25 cellular contexts compared by ENCODE assay signal in the genomic region with DNA sequence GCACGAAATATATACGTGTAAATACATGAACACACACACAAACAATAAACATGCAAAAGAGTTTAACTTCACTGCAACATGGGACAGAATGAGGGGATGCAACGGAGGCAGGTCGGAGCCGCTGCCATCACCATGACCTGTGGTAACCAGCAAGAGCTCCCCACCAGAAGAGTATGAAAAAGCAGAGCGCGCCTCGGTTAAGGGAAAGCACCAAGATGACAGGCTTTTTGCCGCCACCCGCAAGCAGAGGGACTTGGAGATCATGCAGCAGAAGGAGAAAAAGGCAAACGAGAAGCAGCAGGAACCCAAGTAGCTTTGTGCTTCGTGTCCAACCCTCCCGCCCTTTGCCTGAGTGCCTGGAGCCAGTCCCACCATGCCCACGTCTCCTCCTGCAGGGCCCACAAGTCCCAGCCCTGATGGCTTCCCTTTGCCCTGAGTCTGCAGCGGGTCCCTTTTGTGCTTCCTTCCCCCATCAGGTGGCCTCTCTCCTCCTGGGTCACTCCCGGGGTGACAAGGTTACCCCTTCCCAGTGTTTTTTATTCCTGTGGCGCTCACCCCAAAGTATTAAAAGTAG.
"Had no signal": no experiment of that assay in that cellular context is flagged by ENCODE, and none has a peak within 500 bp of the region (broad histone marks: within the 10 kb centered on the region; RNA-seq: fewer than 3 reads in every experiment).

No MANE protein-coding gene starts in this region.

- H3K27me3 ChIP-seq: pancreas, suprapubic skin, transverse colon, upper lobe of left lung, vagina had no signal

- H3K9me3 ChIP-seq: left ventricle myocardium inferior, mucosa of descending colon, pancreas, prostate gland, suprapubic skin, transverse colon, upper lobe of left lung, vagina had no signal

- H3K4me3 ChIP-seq: left ventricle myocardium inferior, lung, mucosa of descending colon, pancreas, prostate gland, skin epidermis, suprapubic skin, transverse colon, upper lobe of left lung, vagina had no signal

- ATAC-seq: mucosa of descending colon; naive thymus-derived CD4-positive, alpha-beta T cell; natural killer cell treated with Interleukin-12 subunit alpha and Interleukin-12 subunit beta and Interleukin-15 and Interleukin-18, amount 100 ng/mL, for 72 hours; pancreas; right cardiac atrium; sciatic nerve had no signal

- DNase-seq: hypothalamus; immature natural killer cell; left ventricle myocardium inferior; midbrain; mucosa of descending colon; naive thymus-derived CD4-positive, alpha-beta T cell; nucleus accumbens; pancreas; retina; right cardiac atrium; stimulated activated CD4-positive, alpha-beta T cell treated with anti-CD3 and anti-CD28 coated beads, Interleukin-12 subunit alpha, Interleukin-12 subunit beta, amount 100 ng/mL, for 4 hours; stimulated activated CD4-positive, alpha-beta T cell treated with anti-CD3 and anti-CD28 coated beads, Interleukin-15, amount 100 ng/mL, for 24 hours; stimulated activated CD4-positive, alpha-beta T cell treated with anti-CD3 and anti-CD28 coated beads, Interleukin-2, amount 100 ng/mL, for 24 hours; stimulated activated CD4-positive, alpha-beta T cell treated with anti-CD3 and anti-CD28 coated beads, Interleukin-4, amount 100 ng/mL, for 1 hour; stimulated activated naive CD4-positive, alpha-beta T cell; transverse colon; upper lobe of left lung had no signal

- H3K27ac ChIP-seq: left ventricle myocardium inferior, pancreas, prostate gland, skin epidermis, suprapubic skin, transverse colon, upper lobe of left lung, vagina had no signal

- H3K4me1 ChIP-seq: left ventricle myocardium inferior, pancreas, prostate gland, upper lobe of left lung, vagina had no signal

- H3K36me3 ChIP-seq: left ventricle myocardium inferior, pancreas, prostate gland, suprapubic skin, transverse colon, upper lobe of left lung, vagina had no signal

- FAIRE-seq: islet of Langerhans, pancreas had no signal
